9 cellular contexts compared by ENCODE assay signal in the genomic region with DNA sequence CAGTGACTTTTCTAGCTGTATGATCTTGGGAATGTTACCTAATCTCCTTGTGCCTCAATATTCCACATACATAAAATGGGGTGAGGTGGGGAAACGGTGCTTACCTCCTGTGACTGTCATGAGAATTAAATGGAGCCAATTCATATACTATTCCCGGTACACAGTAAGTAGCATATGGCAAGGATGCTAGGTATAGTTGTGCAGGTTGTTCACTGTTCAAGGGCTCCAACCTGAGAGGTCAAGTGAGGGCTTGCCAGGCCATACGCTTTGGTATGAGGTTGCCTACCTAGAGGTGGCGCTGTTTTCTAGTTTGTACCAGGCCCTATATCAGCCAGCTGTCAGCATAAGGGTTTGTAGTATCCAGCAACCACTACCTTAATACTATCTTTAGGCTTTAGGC. TPM values are rescaled to one million over a fixed set of nuclear protein-coding genes. Genes with fewer than 3 reads are reported as not detected.
DNase-seq lines count a peak whose midpoint lies in the region; ATAC-seq and TF ChIP-seq lines count a peak whose summit lies in the region.
"Had no signal": no experiment of that assay in that cellular context is flagged by ENCODE, and none has a peak within 500 bp of the region (broad histone marks: within the 10 kb centered on the region; RNA-seq: fewer than 3 reads in every experiment).

No MANE protein-coding gene starts in this region.

- no peak overlapping the region for H3K27ac Mint-ChIP-seq in activated CD8-positive, alpha-beta T cell treated with anti-CD3 and anti-CD28 coated beads for 36 hours
- H3K27ac Mint-ChIP-seq: brain had no signal

- peaks cover 6% of the 10 kb centered on the region for H3K36me3 Mint-ChIP-seq in activated CD8-positive, alpha-beta T cell treated with anti-CD3 and anti-CD28 coated beads for 36 hours (ENCODE audit: low read depth)
- H3K36me3 Mint-ChIP-seq: brain had no signal

- no peaks in the 10 kb centered on the region for H3K27me3 Mint-ChIP-seq in activated CD8-positive, alpha-beta T cell treated with anti-CD3 and anti-CD28 coated beads for 36 hours

- ATAC-seq in activated CD8-positive, alpha-beta T cell treated with anti-CD3 and anti-CD28 coated beads for 36 hours, result peak; percentile 31
- ATAC-seq in activated CD4-positive, CD25-positive, alpha-beta regulatory T cell treated with anti-CD3 and anti-CD28 coated beads, Interleukin-2, amount 50 U/mL, for 24 hours, result no peak
- no peak for ATAC-seq in GM18858 (IDR thresholded peaks at IDR 0.05; ENCODE audit: unreplicated experiment)

- in situ Hi-C loops in KBM-7 (cut with MboI; ENCODE audit: low pct_unique_long_range_greater_than_20kb, low sequenced_read_pairs), result no loop called here

- H3K9me3 ChIP-seq in DOHH2 (ENCODE audit: control insufficient read depth, insufficient read depth, low read length), result no peaks in the 10 kb centered on the region

- CTCF ChIA-PET in activated CD8-positive, alpha-beta T cell treated with anti-CD3 and anti-CD28 coated beads for 36 hours (lab: Charles Lee), result interaction anchor here (0.6 to 9.3 kb wide), 16 partner anchors 9 to 223 kb away, joined by 3 to 87 read pairs (median 5); a partner anchor contains a TSS

- DNase-seq in KBM-7 (peak; percentile 58), mesenteric fat pad (ENCODE audit: low spot score) (peak; percentile 60), D341Med (ENCODE audit: low spot score) (no peak), ureter (ENCODE audit: low spot score) (no peak)
- DNase-seq in activated CD8-positive, alpha-beta T cell treated with anti-CD3 and anti-CD28 coated beads for 36 hours, result peak; percentile 79

- H3K4me1 ChIP-seq in DOHH2 (ENCODE audit: control insufficient read depth, low read length), result peaks cover 33% of the 10 kb centered on the region

- H3F3A ChIP-seq in DOHH2 (ENCODE audit: control insufficient read depth, insufficient read depth), result no peaks in the 10 kb centered on the region

- no peak overlapping the region for H3K4me3 ChIP-seq in DOHH2 (ENCODE audit: low read length)

- peaks cover 50% of the 10 kb centered on the region for H3K4me1 Mint-ChIP-seq in activated CD8-positive, alpha-beta T cell treated with anti-CD3 and anti-CD28 coated beads for 36 hours (ENCODE audit: low read depth)

- H3K79me2 ChIP-seq in DOHH2 (ENCODE audit: control insufficient read depth, low read length), result no peaks in the 10 kb centered on the region

- POLR2A ChIA-PET in activated CD8-positive, alpha-beta T cell treated with anti-CD3 and anti-CD28 coated beads for 36 hours (lab: Charles Lee), result interaction anchor here (0.8 to 12.4 kb wide), 3 partner anchors 22 to 43 kb away, joined by 3 to 117 read pairs (median 4); no protein-coding TSS in a partner anchor

- peaks cover 82% of the 10 kb centered on the region for H3K27me3 ChIP-seq in DOHH2 (ENCODE audit: control insufficient read depth, low read length)

- TF ChIP-seq CTCF in DOHH2 (IDR thresholded peaks at IDR 0.05; ENCODE audit: low read depth, low read length, poor library complexity, severe bottlenecking), result peak; percentile 79
- TF ChIP-seq CTCF in activated CD8-positive, alpha-beta T cell treated with anti-CD3 and anti-CD28 coated beads for 36 hours (IDR thresholded peaks at IDR 0.05), result peak; percentile 67

- no peaks in the 10 kb centered on the region for H3K36me3 ChIP-seq in DOHH2 (ENCODE audit: control insufficient read depth, low read length)

- no peaks in the 10 kb centered on the region for H3K9me2 ChIP-seq in DOHH2 (replicated peaks; ENCODE audit: control insufficient read depth, low read length)

- H3K27ac ChIP-seq in DOHH2 (ENCODE audit: low read depth, low read length), result no peak overlapping the region

- H3K4me2 ChIP-seq in DOHH2 (ENCODE audit: low read length), result no peak overlapping the region

- intact Hi-C loops in activated CD8-positive, alpha-beta T cell treated with anti-CD3 and anti-CD28 coated beads for 36 hours (cut with micrococcal nuclease), result no loop called here

- H3K4me3 Mint-ChIP-seq in activated CD8-positive, alpha-beta T cell treated with anti-CD3 and anti-CD28 coated beads for 36 hours, result no peak overlapping the region
- H3K4me3 Mint-ChIP-seq: brain had no signal

- H3K9me3 Mint-ChIP-seq in activated CD8-positive, alpha-beta T cell treated with anti-CD3 and anti-CD28 coated beads for 36 hours, result no peaks in the 10 kb centered on the region
- H3K9me3 Mint-ChIP-seq: brain had no signal

- no peaks in the 10 kb centered on the region for H4K20me1 ChIP-seq in DOHH2 (ENCODE audit: control insufficient read depth, insufficient read depth, low read depth, low read length)

RNA-seq across cellular contexts. Expression of a gene that starts 3.6 kb away (rescaled TPM):
- 10 to 100 TPM; 46.4 to 47.0 TPM for total RNA-seq in activated CD8-positive, alpha-beta T cell treated with anti-CD3 and anti-CD28 coated beads for 36 hours
- total RNA-seq in mesenteric fat pad (8.1 TPM), ureter (19.4 TPM)

RNA-seq across cellular contexts. Expression of a gene that starts 59.8 kb away (rescaled TPM):
- 1 to 10 TPM in 1 of 2 experiments, under 1 TPM in 1; 0.50 to 4.4 TPM for total RNA-seq in activated CD8-positive, alpha-beta T cell treated with anti-CD3 and anti-CD28 coated beads for 36 hours
- 9.5 TPM for total RNA-seq in mesenteric fat pad
- total RNA-seq in ureter, result 6.9 TPM

Comparison
In these comparisons a context has a peak if more than half of its experiments do, and no peak if none do; other contexts are left out.
1. DNase-seq: peak in KBM-7 (single experiment), activated CD8-positive, alpha-beta T cell treated with anti-CD3 and anti-CD28 coated beads for 36 hours (single experiment) and mesenteric fat pad (single experiment); none in D341Med (single experiment) and ureter (single experiment).